ENCODE assay signal across 8 cellular contexts in genomic region chr20:35277531-35278395, GRCh38.
DNase-seq lines count a peak whose midpoint lies in the region; ATAC-seq and TF ChIP-seq lines count a peak whose summit lies in the region.

TSS of gene MMP24OS (minus strand) at chr20:35278122. CDS start at chr20:35277929, 193 bp downstream.

- peaks cover 20% of the 10 kb centered on the region for H3K36me3 ChIP-seq in effector memory CD4-positive, alpha-beta T cell (ENCODE audit: control insufficient read depth, insufficient read depth, low read length)

- H3K27ac ChIP-seq in C4-2B: peak within 1 kb of the TSS; percentile 86
- H3K27ac ChIP-seq in effector memory CD4-positive, alpha-beta T cell (ENCODE audit: insufficient read depth, low read length, poor library complexity, severe bottlenecking): peak within 1 kb of the TSS; percentile 83

- H3K27me3 ChIP-seq in effector memory CD4-positive, alpha-beta T cell (replicated peaks; ENCODE audit: control insufficient read depth, insufficient read depth, low read length, poor library complexity, severe bottlenecking): no peaks in the 10 kb centered on the region

- peak within 1 kb of the TSS; percentile 64 for H3K4me3 ChIP-seq in effector memory CD4-positive, alpha-beta T cell (ENCODE audit: insufficient read depth, low read depth, low read length, poor library complexity, severe bottlenecking)

- H3K4me1 ChIP-seq in effector memory CD4-positive, alpha-beta T cell (ENCODE audit: control insufficient read depth, insufficient read depth, low read length, poor library complexity, severe bottlenecking): peaks cover 11% of the 10 kb centered on the region

- H3K9me3 ChIP-seq in effector memory CD4-positive, alpha-beta T cell (ENCODE audit: control insufficient read depth, low read length): no peaks in the 10 kb centered on the region

- ATAC-seq in HG03439 (IDR thresholded peaks at IDR 0.05; ENCODE audit: unreplicated experiment): peak; percentile 78

- DNase-seq in GM19238 (ENCODE audit: insufficient read length, low spot score) (peak; percentile 95), NCI-H774 (lab: John Stamatoyannopoulos, UW) (peak; percentile 84), medulla oblongata (ENCODE audit: extremely low spot score) (peak; percentile 90)
- peak; percentile 94 for DNase-seq in activated CD8-positive, alpha-beta memory T cell treated with anti-CD3 and anti-CD28 coated beads for 24 hours
- peak; percentile 82 to 86 (median 84) for DNase-seq in effector memory CD4-positive, alpha-beta T cell
- DNase-seq in stimulated activated CD4-positive, alpha-beta T cell treated with anti-CD3 and anti-CD28 coated beads, TNF-alpha, amount 100 ng/mL, for 48 hours (ENCODE audit: low read depth in 3 of 3): peak; percentile 74 to 93 (median 86)

- TF ChIP-seq CTCF in C4-2B (conservative IDR thresholded peaks at IDR 0.05): no peak; the same call in 1 of the 2 replicates

Comparison
In these comparisons a context has a peak if more than half of its experiments do, and no peak if none do; other contexts are left out.
1. Peak in every context shown above with its lines: DNase-seq, ATAC-seq, H3K4me3 ChIP-seq and H3K27ac ChIP-seq.